In the genomic region with DNA sequence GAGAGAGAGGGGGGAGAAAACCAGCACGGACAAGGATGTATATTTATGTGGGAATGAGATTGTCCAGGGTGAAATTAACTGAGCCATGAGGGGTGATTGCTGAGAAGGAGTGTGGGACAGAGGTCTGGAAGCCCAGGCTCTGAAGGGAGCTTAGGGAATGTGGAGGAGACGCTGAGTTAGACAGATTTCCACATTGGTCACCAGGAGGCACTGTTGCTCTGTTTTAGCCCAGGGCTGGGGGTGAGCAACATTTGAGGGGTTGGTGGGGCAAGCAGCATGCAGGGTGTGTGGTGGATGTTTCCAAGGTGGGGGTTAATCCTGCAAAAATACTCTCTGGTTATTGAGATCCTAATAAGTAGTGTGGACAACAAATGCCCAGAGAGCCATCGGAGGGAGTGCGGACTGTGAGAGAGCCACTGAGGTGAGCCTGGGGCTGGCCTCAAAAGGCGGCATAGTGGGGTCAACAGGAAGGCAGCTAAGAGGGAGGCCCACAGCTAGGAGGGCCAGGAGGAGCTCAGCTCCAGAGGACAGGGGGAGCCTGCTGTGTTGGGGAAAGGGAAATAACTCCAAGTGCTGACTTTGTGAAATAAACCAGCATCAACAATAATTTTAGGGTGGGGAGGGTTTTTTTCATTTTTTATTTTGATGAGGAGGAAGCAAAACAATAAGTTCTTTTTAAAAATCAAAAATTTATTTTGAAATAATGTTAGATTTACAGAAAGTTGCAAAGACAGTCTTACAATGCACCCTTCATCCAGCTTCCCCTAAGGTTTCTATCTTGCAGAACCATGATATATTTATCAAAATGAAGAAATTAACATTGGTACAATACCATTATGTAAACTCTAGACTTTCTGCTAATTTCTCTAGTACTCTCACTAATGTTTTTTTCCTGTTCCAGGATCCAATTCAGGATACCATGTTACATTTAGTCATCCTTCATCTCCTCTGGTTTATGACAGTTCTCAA, we compare ENCODE assay signal across 11 cellular contexts.
DNase-seq lines count a peak whose midpoint lies in the region; ATAC-seq and TF ChIP-seq lines count a peak whose summit lies in the region.
"Had no signal": no experiment of that assay in that cellular context is flagged by ENCODE, and none has a peak within 500 bp of the region (broad histone marks: within the 10 kb centered on the region; RNA-seq: fewer than 3 reads in every experiment).

No MANE protein-coding gene starts in this region.

- ATAC-seq in GM23338 (peak; percentile 83), HG02840 (IDR thresholded peaks at IDR 0.05; ENCODE audit: low FRiP score, unreplicated experiment) (no peak), GM19452 (IDR thresholded peaks at IDR 0.05; ENCODE audit: unreplicated experiment) (no peak), upper lobe of left lung (ENCODE audit: low FRiP score in 2 of 2) (no peak)
- ATAC-seq in activated T-helper 17 cell treated with anti-CD3 and anti-CD28 coated beads, Interleukin-2, amount 50 U/mL, for 72 hours (replicated peaks): no peak

- TF ChIP-seq CTCF in GM23338 (conservative IDR thresholded peaks at IDR 0.05; ENCODE audit: low read depth in 2 of 2) (peak; percentile 82 to 96), SU-DHL-6 (IDR thresholded peaks at IDR 0.05; ENCODE audit: insufficient read depth, low read length, poor library complexity, severe bottlenecking) (peak; percentile 23), upper lobe of left lung (IDR thresholded peaks at IDR 0.05) (peak in 1 of 6 experiments; percentile 11)

- H3K9me2 ChIP-seq in GM23338 (ENCODE audit: insufficient read depth) (no peaks in the 10 kb centered on the region), SU-DHL-6 (replicated peaks; ENCODE audit: insufficient read depth, low read length) (no peaks in the 10 kb centered on the region)

- WGBS in upper lobe of left lung, 2 donors: 84 to 88% methylated on average over 5 of the region's 5 CpGs

- H2AFZ ChIP-seq in GM23338: no peak overlapping the region
- H2AFZ ChIP-seq in SU-DHL-6 (ENCODE audit: low read depth, low read length, severe bottlenecking): no peak overlapping the region

- H3K27me3 Mint-ChIP-seq in GM23338 (ENCODE audit: insufficient read depth, low read depth, poor library complexity): peaks cover 9% of the 10 kb centered on the region
- peaks cover 23% of the 10 kb centered on the region for H3K27me3 Mint-ChIP-seq in activated T-helper 17 cell treated with anti-CD3 and anti-CD28 coated beads, Interleukin-2, amount 50 U/mL, for 72 hours

- H4K20me1 ChIP-seq in GM23338 (replicated peaks; ENCODE audit: insufficient read depth): 0 out of 2 replicates have a peak, but pooled peaks cover 4% of the 10 kb centered on the region
- no peaks in the 10 kb centered on the region for H4K20me1 ChIP-seq in SU-DHL-6 (ENCODE audit: low read depth, low read length)

- H3K36me3 ChIP-seq in GM23338 (ENCODE audit: insufficient read depth): no peaks in the 10 kb centered on the region
- H3K36me3 ChIP-seq in SU-DHL-6 (ENCODE audit: low read length): no peaks in the 10 kb centered on the region
- H3K36me3 ChIP-seq in upper lobe of left lung: no peaks in the 10 kb centered on the region
- H3K36me3 ChIP-seq: thoracic aorta had no signal

- no peak for TF ChIP-seq POLR2A in upper lobe of left lung (IDR thresholded peaks at IDR 0.05)

- peaks cover 20% of the 10 kb centered on the region for H3K4me1 ChIP-seq in GM23338 (ENCODE audit: insufficient read depth)
- H3K4me1 ChIP-seq in upper lobe of left lung: peaks cover 0 to 4% (median 1%) of the 10 kb centered on the region in 4 donors

- no peaks in the 10 kb centered on the region; the same call in 2 of the 3 replicates for H3K9me3 Mint-ChIP-seq in GM23338
- no peaks in the 10 kb centered on the region for H3K9me3 Mint-ChIP-seq in activated T-helper 17 cell treated with anti-CD3 and anti-CD28 coated beads, Interleukin-2, amount 50 U/mL, for 72 hours

- no peak overlapping the region for H3K27ac Mint-ChIP-seq in GM23338
- no peak overlapping the region for H3K27ac Mint-ChIP-seq in activated T-helper 17 cell treated with anti-CD3 and anti-CD28 coated beads, Interleukin-2, amount 50 U/mL, for 72 hours
- H3K27ac Mint-ChIP-seq: activated naive CD8-positive, alpha-beta T cell had no signal

- H3K27ac ChIP-seq in GM23338 (ENCODE audit: low read depth) (no peak overlapping the region), SU-DHL-6 (ENCODE audit: low read depth, low read length) (no peak overlapping the region), upper lobe of left lung (no peak overlapping the region)
- H3K27ac ChIP-seq: skin epidermis, thoracic aorta had no signal

- H3K9me3 ChIP-seq in SU-DHL-6 (ENCODE audit: insufficient read depth, low read length) (no peaks in the 10 kb centered on the region), upper lobe of left lung (no peaks in the 10 kb centered on the region)
- H3K9me3 ChIP-seq: thoracic aorta had no signal

- H3K4me3 ChIP-seq in GM23338 (no peak overlapping the region), SU-DHL-6 (ENCODE audit: insufficient read depth, low read length, poor library complexity, severe bottlenecking) (no peak overlapping the region), upper lobe of left lung (no peak overlapping the region)
- H3K4me3 ChIP-seq: skin epidermis, thoracic aorta had no signal

- no peak for TF ChIP-seq EP300 in upper lobe of left lung (IDR thresholded peaks at IDR 0.05)

- H3K27me3 ChIP-seq in GM23338 (ENCODE audit: insufficient read depth) (no peaks in the 10 kb centered on the region), SU-DHL-6 (ENCODE audit: low read length) (no peaks in the 10 kb centered on the region), upper lobe of left lung (no peaks in the 10 kb centered on the region)

- no peak overlapping the region; the same call in 2 of the 3 replicates for H3K4me3 Mint-ChIP-seq in GM23338
- H3K4me3 Mint-ChIP-seq in activated T-helper 17 cell treated with anti-CD3 and anti-CD28 coated beads, Interleukin-2, amount 50 U/mL, for 72 hours: no peak overlapping the region
- H3K4me3 Mint-ChIP-seq: activated naive CD8-positive, alpha-beta T cell had no signal

- H3K36me3 Mint-ChIP-seq in GM23338 (ENCODE audit: low read depth): no peaks in the 10 kb centered on the region
- H3K36me3 Mint-ChIP-seq in activated T-helper 17 cell treated with anti-CD3 and anti-CD28 coated beads, Interleukin-2, amount 50 U/mL, for 72 hours (ENCODE audit: low read depth): no peaks in the 10 kb centered on the region
- H3K36me3 Mint-ChIP-seq: activated naive CD8-positive, alpha-beta T cell had no signal

- H3K4me1 Mint-ChIP-seq in GM23338: peaks cover 14% of the 10 kb centered on the region
- no peaks in the 10 kb centered on the region for H3K4me1 Mint-ChIP-seq in activated T-helper 17 cell treated with anti-CD3 and anti-CD28 coated beads, Interleukin-2, amount 50 U/mL, for 72 hours

- DNase-seq in AG20443 (ENCODE audit: low spot score): peak; percentile 37
- peak; percentile 76 for DNase-seq in GM23338 (ENCODE audit: low spot score)
- DNase-seq in iris pigment epithelial cell (ENCODE audit: low read depth): peak; percentile 25
- DNase-seq in upper lobe of left lung: no peak

- no peak overlapping the region for H3K4me2 ChIP-seq in GM23338
- no peak overlapping the region for H3K4me2 ChIP-seq in SU-DHL-6 (ENCODE audit: low read depth, low read length, poor library complexity, severe bottlenecking)

- no peaks in the 10 kb centered on the region for H3F3A ChIP-seq in GM23338 (replicated peaks; ENCODE audit: low read depth)
- H3F3A ChIP-seq in SU-DHL-6 (ENCODE audit: insufficient read depth): no peaks in the 10 kb centered on the region

- H3K79me2 ChIP-seq in GM23338 (replicated peaks; ENCODE audit: insufficient read depth) (no peaks in the 10 kb centered on the region), SU-DHL-6 (ENCODE audit: insufficient read depth, low read length) (no peaks in the 10 kb centered on the region)

- H3K9ac ChIP-seq in SU-DHL-6 (ENCODE audit: low read length): no peak overlapping the region

TF ChIP-seq in GM23338, 12 proteins besides CTCF, POLR2A, EP300 and RAD21 (continues in another document):
- TF ChIP-seq NANOG (IDR thresholded peaks at IDR 0.05; ENCODE audit: borderline replicate concordance) (no peak), CREB1 (CRISPR knock-in tag; IDR thresholded peaks at IDR 0.05; ENCODE audit: low read depth) (no peak), STAT1 (IDR thresholded peaks at IDR 0.05; ENCODE audit: unreplicated experiment) (no peak), JUNB (IDR thresholded peaks at IDR 0.05; ENCODE audit: unreplicated experiment) (no peak), EZH2phosphoT487 (IDR thresholded peaks at IDR 0.05; ENCODE audit: unreplicated experiment) (no peak), EZH2 (IDR thresholded peaks at IDR 0.05; ENCODE audit: low read depth, unreplicated experiment) (no peak)
- TF ChIP-seq, protein P1, sequence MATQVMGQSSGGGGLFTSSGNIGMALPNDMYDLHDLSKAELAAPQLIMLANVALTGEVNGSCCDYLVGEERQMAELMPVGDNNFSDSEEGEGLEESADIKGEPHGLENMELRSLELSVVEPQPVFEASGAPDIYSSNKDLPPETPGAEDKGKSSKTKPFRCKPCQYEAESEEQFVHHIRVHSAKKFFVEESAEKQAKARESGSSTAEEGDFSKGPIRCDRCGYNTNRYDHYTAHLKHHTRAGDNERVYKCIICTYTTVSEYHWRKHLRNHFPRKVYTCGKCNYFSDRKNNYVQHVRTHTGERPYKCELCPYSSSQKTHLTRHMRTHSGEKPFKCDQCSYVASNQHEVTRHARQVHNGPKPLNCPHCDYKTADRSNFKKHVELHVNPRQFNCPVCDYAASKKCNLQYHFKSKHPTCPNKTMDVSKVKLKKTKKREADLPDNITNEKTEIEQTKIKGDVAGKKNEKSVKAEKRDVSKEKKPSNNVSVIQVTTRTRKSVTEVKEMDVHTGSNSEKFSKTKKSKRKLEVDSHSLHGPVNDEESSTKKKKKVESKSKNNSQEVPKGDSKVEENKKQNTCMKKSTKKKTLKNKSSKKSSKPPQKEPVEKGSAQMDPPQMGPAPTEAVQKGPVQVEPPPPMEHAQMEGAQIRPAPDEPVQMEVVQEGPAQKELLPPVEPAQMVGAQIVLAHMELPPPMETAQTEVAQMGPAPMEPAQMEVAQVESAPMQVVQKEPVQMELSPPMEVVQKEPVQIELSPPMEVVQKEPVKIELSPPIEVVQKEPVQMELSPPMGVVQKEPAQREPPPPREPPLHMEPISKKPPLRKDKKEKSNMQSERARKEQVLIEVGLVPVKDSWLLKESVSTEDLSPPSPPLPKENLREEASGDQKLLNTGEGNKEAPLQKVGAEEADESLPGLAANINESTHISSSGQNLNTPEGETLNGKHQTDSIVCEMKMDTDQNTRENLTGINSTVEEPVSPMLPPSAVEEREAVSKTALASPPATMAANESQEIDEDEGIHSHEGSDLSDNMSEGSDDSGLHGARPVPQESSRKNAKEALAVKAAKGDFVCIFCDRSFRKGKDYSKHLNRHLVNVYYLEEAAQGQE (IDR thresholded peaks at IDR 0.05; ENCODE audit: unreplicated experiment): no peak

Comparison
In these comparisons a context has a peak if more than half of its experiments do, and no peak if none do; other contexts are left out.
1. DNase-seq: peak in AG20443 (single experiment), GM23338 (single experiment) and iris pigment epithelial cell (single experiment); none in upper lobe of left lung (0 of 2).